13 cellular contexts compared by ENCODE assay signal in genomic region chr6:119052292-119052889, GRCh38. TPM values are rescaled to one million over a fixed set of nuclear protein-coding genes. Genes with fewer than 3 reads are reported as not detected.
A peak's percentile ranks its signal among the peaks of the same experiment; 100 is the strongest.
DNase-seq lines count a peak whose midpoint lies in the region; ATAC-seq lines count a peak whose summit lies in the region.
"Had no signal": no experiment of that assay in that cellular context is flagged by ENCODE, and none has a peak within 500 bp of the region (broad histone marks: within the 10 kb centered on the region; RNA-seq: fewer than 3 reads in every experiment).

No MANE protein-coding gene starts in this region.

- H3K4me1 ChIP-seq in CD4-positive, alpha-beta memory T cell (ENCODE audit: insufficient read depth, low read length): peaks cover 9% of the 10 kb centered on the region

- peak overlapping the region in 4 of 8 donors; percentile 1 to 60 (median 32) for H3K4me3 Mint-ChIP-seq in CD4-positive, alpha-beta memory T cell
- H3K4me3 Mint-ChIP-seq in activated naive CD8-positive, alpha-beta T cell treated with anti-CD3 and anti-CD28 coated beads, Interleukin-2, amount 50 U/mL, for 24 hours: no peak overlapping the region

- no peak overlapping the region for H3K27ac ChIP-seq in CD4-positive, alpha-beta memory T cell (ENCODE audit: low read depth, low read length)
- H3K27ac ChIP-seq: KMS-11, PC-9 had no signal

- H3K4me3 ChIP-seq in CD4-positive, alpha-beta memory T cell (ENCODE audit: low read length in 2 of 2): no peak overlapping the region
- H3K4me3 ChIP-seq in MG63: no peak overlapping the region
- H3K4me3 ChIP-seq: PC-9 had no signal

- H3K9me3 ChIP-seq in CD4-positive, alpha-beta memory T cell (ENCODE audit: control insufficient read depth in 1 of 2, low read length in 2 of 2): no peaks in the 10 kb centered on the region
- no peaks in the 10 kb centered on the region for H3K9me3 ChIP-seq in MG63

- CTCF ChIA-PET in CD4-positive, alpha-beta memory T cell (lab: Charles Lee; ENCODE audit: partially characterized antibody): interaction anchor here (0.6 to 1.8 kb wide), 3 partner anchors 9 to 89 kb away, joined by 3 to 7 read pairs (median 6); no protein-coding TSS in a partner anchor

- DNase-seq in CD4-positive, alpha-beta memory T cell: peak in 2 of 5 donors; percentile 7 to 10
- DNase-seq in activated naive CD8-positive, alpha-beta T cell treated with anti-CD3 and anti-CD28 coated beads, Interleukin-2, amount 50 U/mL, for 24 hours: no peak
- DNase-seq in left cardiac atrium (no peak), NCI-H345 treated with DMSO at 0.1 percent for 48 hours (lab: John Stamatoyannopoulos, UW; ENCODE audit: unreplicated experiment) (no peak), epidermal melanocyte (ENCODE audit: insufficient read length, low spot score) (no peak), MG63 (no peak)
- DNase-seq: CD8-positive, alpha-beta memory T cell; PC-9; right cardiac atrium; T1000 had no signal

- H3K27me3 ChIP-seq in CD4-positive, alpha-beta memory T cell (ENCODE audit: insufficient read depth, low read length): no peaks in the 10 kb centered on the region
- no peaks in the 10 kb centered on the region for H3K27me3 ChIP-seq in MG63

- POLR2A ChIA-PET in CD4-positive, alpha-beta memory T cell (lab: Charles Lee; ENCODE audit: partially characterized antibody): interaction anchor here (0.8 to 1.0 kb wide), 2 partner anchors 25 to 57 kb away, joined by 3 to 5 read pairs; no protein-coding TSS in a partner anchor

- peaks cover 0 to 5% of the 10 kb centered on the region in 2 donors for H3K36me3 Mint-ChIP-seq in CD4-positive, alpha-beta memory T cell
- no peaks in the 10 kb centered on the region for H3K36me3 Mint-ChIP-seq in activated naive CD8-positive, alpha-beta T cell treated with anti-CD3 and anti-CD28 coated beads, Interleukin-2, amount 50 U/mL, for 24 hours (ENCODE audit: low read depth)

- no peaks in the 10 kb centered on the region for H3K36me3 ChIP-seq in CD4-positive, alpha-beta memory T cell (ENCODE audit: insufficient read depth, low read length)
- no peaks in the 10 kb centered on the region for H3K36me3 ChIP-seq in MG63

- no peaks in the 10 kb centered on the region for H3K27me3 Mint-ChIP-seq in CD4-positive, alpha-beta memory T cell
- no peaks in the 10 kb centered on the region for H3K27me3 Mint-ChIP-seq in activated naive CD8-positive, alpha-beta T cell treated with anti-CD3 and anti-CD28 coated beads, Interleukin-2, amount 50 U/mL, for 24 hours

- ATAC-seq in GM18907 (IDR thresholded peaks at IDR 0.05; ENCODE audit: unreplicated experiment) (peak; percentile 96), HG03354 (IDR thresholded peaks at IDR 0.05; ENCODE audit: poor library complexity, severe bottlenecking, unreplicated experiment) (peak; percentile 81), left cardiac atrium (no peak)
- peak; percentile 71 for ATAC-seq in activated naive CD8-positive, alpha-beta T cell treated with anti-CD3 and anti-CD28 coated beads, Interleukin-2, amount 50 U/mL, for 24 hours
- ATAC-seq: right cardiac atrium had no signal

- H3K27ac Mint-ChIP-seq in CD4-positive, alpha-beta memory T cell: peak overlapping the region in 6 of 7 donors; percentile 0 to 74 (median 36)
- H3K27ac Mint-ChIP-seq in activated naive CD8-positive, alpha-beta T cell treated with anti-CD3 and anti-CD28 coated beads, Interleukin-2, amount 50 U/mL, for 24 hours: peak overlapping the region; percentile 20

- intact Hi-C loops in CD4-positive, alpha-beta memory T cell (cut with micrococcal nuclease): no loop called here
- intact Hi-C loops in left cardiac atrium (cut with DNase I): no loop called here

- H3K4me1 Mint-ChIP-seq in CD4-positive, alpha-beta memory T cell: peaks cover 5 to 21% (median 13%) of the 10 kb centered on the region in 4 donors
- H3K4me1 Mint-ChIP-seq in activated naive CD8-positive, alpha-beta T cell treated with anti-CD3 and anti-CD28 coated beads, Interleukin-2, amount 50 U/mL, for 24 hours: peaks cover 11% of the 10 kb centered on the region

- peaks cover 0 to 6% (median 2%) of the 10 kb centered on the region in 8 donors for H3K9me3 Mint-ChIP-seq in CD4-positive, alpha-beta memory T cell
- H3K9me3 Mint-ChIP-seq in activated naive CD8-positive, alpha-beta T cell treated with anti-CD3 and anti-CD28 coated beads, Interleukin-2, amount 50 U/mL, for 24 hours: no peaks in the 10 kb centered on the region

RNA-seq across cellular contexts. Expression of gene FAM184A, which starts 26.1 kb away (rescaled TPM):
- 1 to 10 TPM; 5.6 to 6.1 TPM for total RNA-seq in CD4-positive, alpha-beta memory T cell
- polyA plus RNA-seq in CD4-positive, alpha-beta memory T cell: 1 to 10 TPM in 1 of 2 donors, under 1 TPM in 1; 0.54 to 1.5 TPM
- 1 to 10 TPM; 2.2 to 3.9 TPM for total RNA-seq in left cardiac atrium
- total RNA-seq in MG63 (2014; rRNA removed; shearing (Covaris generic); ENCODE audit: low replicate concordance): 0.13 TPM in 1 of 2 replicates, not detected in the other

Comparison
In these comparisons a context has a peak if more than half of its experiments do, and no peak if none do; other contexts are left out.
1. ATAC-seq: peak in GM18907 (single experiment), HG03354 (single experiment) and activated naive CD8-positive, alpha-beta T cell treated with anti-CD3 and anti-CD28 coated beads, Interleukin-2, amount 50 U/mL, for 24 hours (single experiment); none in left cardiac atrium (0 of 2).